Comparison of ENCODE assay signal across 8 cellular contexts in genomic region chr9:127937383-127938297, GRCh38. TPM values are rescaled to one million over a fixed set of nuclear protein-coding genes. Genes with fewer than 3 reads are reported as not detected.
DNase-seq lines count a peak whose midpoint lies in the region; ATAC-seq and TF ChIP-seq lines count a peak whose summit lies in the region.

TSS of gene DPM2 (minus strand) at chr9:127937854. CDS start at chr9:127937820, 34 bp downstream.

- peak within 1 kb of the TSS; percentile 75 for H3K9ac ChIP-seq in smooth muscle cell (ENCODE audit: low read depth)

- H3K36me3 Mint-ChIP-seq in WTC11 = peaks cover 3% of the 10 kb centered on the region; the same call in 1 of the 2 replicates
- peaks cover 3 to 16% (median 4%) of the 10 kb centered on the region in 3 donors for H3K36me3 Mint-ChIP-seq in immature natural killer cell

- peak within 1 kb of the TSS; percentile 41 for H3K27ac ChIP-seq in smooth muscle cell (ENCODE audit: low read depth)

- H3K27ac Mint-ChIP-seq in WTC11 (peak within 1 kb of the TSS; percentile 95), immature natural killer cell (peak within 1 kb of the TSS; percentile 89 to 99 (median 94))

- no peaks in the 10 kb centered on the region for H3K9me3 ChIP-seq in smooth muscle cell (replicated peaks; ENCODE audit: low read depth)

- H3K9me3 Mint-ChIP-seq in WTC11 = no peaks in the 10 kb centered on the region
- H3K9me3 Mint-ChIP-seq in immature natural killer cell = no peaks in the 10 kb centered on the region

- DNase-seq in 8988T (peak; percentile 96), NCI-H2196 treated with DMSO at 0.1 percent for 48 hours (lab: John Stamatoyannopoulos, UW; ENCODE audit: unreplicated experiment) (peak; percentile 75), WTC11 (ENCODE audit: low spot score) (peak; percentile 84), cardiac fibroblast (ENCODE audit: low read depth in 2 of 2) (peak; percentile 83 to 88), immature natural killer cell (peak; percentile 77 to 80 (median 80)), smooth muscle cell (lab: John Stamatoyannopoulos, UW; ENCODE audit: unreplicated experiment) (no peak)

- no peak for TF ChIP-seq CTCF in WTC11 (IDR thresholded peaks at IDR 0.05)
- no peak for TF ChIP-seq CTCF in cardiac fibroblast (IDR thresholded peaks at IDR 0.05; ENCODE audit: low read depth, low read length)
- TF ChIP-seq CTCF in smooth muscle cell (IDR thresholded peaks at IDR 0.05; ENCODE audit: borderline replicate concordance, insufficient read depth, poor library complexity, severe bottlenecking) = no peak

- H3K4me2 ChIP-seq in smooth muscle cell = peak within 1 kb of the TSS; percentile 96

- 8% methylated on average over 50 of the region's 61 CpGs for WGBS in smooth muscle cell (ENCODE audit: low lambda C conversion rate)

- peaks cover 21% of the 10 kb centered on the region for H3K79me2 ChIP-seq in smooth muscle cell (ENCODE audit: low read depth)

- H3K36me3 ChIP-seq in smooth muscle cell (ENCODE audit: low read depth) = no peaks in the 10 kb centered on the region

- H4K20me1 ChIP-seq in smooth muscle cell (ENCODE audit: low read depth) = peaks cover 13% of the 10 kb centered on the region

- POLR2A ChIA-PET in WTC11 (lab: Charles Lee) = interaction anchor here (0.6 to 1.2 kb wide), 3 partner anchors 17 to 808 kb away, joined by 3 to 9 read pairs (median 4); no protein-coding TSS in a partner anchor

- ATAC-seq in GM18519 (IDR thresholded peaks at IDR 0.05; ENCODE audit: low FRiP score, unreplicated experiment) = peak; percentile 74
- ATAC-seq in HG03045 (IDR thresholded peaks at IDR 0.05; ENCODE audit: unreplicated experiment) = peak; percentile 87
- ATAC-seq in WTC11 = peak; percentile 90

- H3K4me3 ChIP-seq in cardiac fibroblast (replicated peaks in 1 of 2; ENCODE audit: low read depth in 2 of 2, low read length in 2 of 2) (peak within 1 kb of the TSS; percentile 76 to 91), smooth muscle cell (peak within 1 kb of the TSS; percentile 64)

- peak within 1 kb of the TSS; percentile 35 for H2AFZ ChIP-seq in smooth muscle cell (ENCODE audit: low read depth)

- H3F3A ChIP-seq in smooth muscle cell (ENCODE audit: low read depth) = peaks cover 6% of the 10 kb centered on the region

- no peaks in the 10 kb centered on the region for H3K27me3 ChIP-seq in smooth muscle cell (ENCODE audit: low read depth)

- peaks cover 14% of the 10 kb centered on the region for H3K4me1 ChIP-seq in smooth muscle cell (ENCODE audit: low read depth)

- no peaks in the 10 kb centered on the region for H3K27me3 Mint-ChIP-seq in WTC11 (ENCODE audit: low read depth)
- H3K27me3 Mint-ChIP-seq in immature natural killer cell (ENCODE audit: low read depth in 3 of 3) = peaks cover 7 to 12% (median 7%) of the 10 kb centered on the region in 3 donors

- peak within 1 kb of the TSS; percentile 90 for H3K4me3 Mint-ChIP-seq in WTC11
- H3K4me3 Mint-ChIP-seq in immature natural killer cell = peak within 1 kb of the TSS; percentile 86 to 99 (median 95)

- CTCF ChIA-PET in WTC11 (lab: Charles Lee) = interaction anchor here (0.9 to 2.0 kb wide), 4 partner anchors 16 to 180 kb away, joined by 3 to 5 read pairs (median 4); no protein-coding TSS in a partner anchor

- H3K4me1 Mint-ChIP-seq in WTC11 = peaks cover 30% of the 10 kb centered on the region
- peaks cover 31 to 37% of the 10 kb centered on the region in 2 donors for H3K4me1 Mint-ChIP-seq in immature natural killer cell

TF ChIP-seq in WTC11, 78 proteins besides CTCF, POLR2A, EP300 and RAD21 (continues in another document):
- TF ChIP-seq ZNF671 (CRISPR knock-in tag; IDR thresholded peaks at IDR 0.05) (0 out of 2 replicates have a peak, but pooled peaks have one; percentile 12), NR2C2 (CRISPR knock-in tag; IDR thresholded peaks at IDR 0.05) (no peak), ZNF138 (CRISPR knock-in tag; conservative IDR thresholded peaks at IDR 0.05) (no peak), ERG (CRISPR knock-in tag; IDR thresholded peaks at IDR 0.05) (no peak), HMGA2 (CRISPR knock-in tag; IDR thresholded peaks at IDR 0.05) (0 out of 2 replicates have a peak, but pooled peaks have one; percentile 10), MAX (CRISPR knock-in tag; IDR thresholded peaks at IDR 0.05) (peak; percentile 67), SP1 (CRISPR knock-in tag; conservative IDR thresholded peaks at IDR 0.05) (no peak), CREB1 (CRISPR knock-in tag; IDR thresholded peaks at IDR 0.05) (no peak), ZNF425 (CRISPR knock-in tag; conservative IDR thresholded peaks at IDR 0.05) (no peak), EMX1 (CRISPR knock-in tag; IDR thresholded peaks at IDR 0.05) (no peak; the same call in 1 of the 2 replicates), RORB (CRISPR knock-in tag; IDR thresholded peaks at IDR 0.05) (no peak), OVOL2 (CRISPR knock-in tag; IDR thresholded peaks at IDR 0.05; ENCODE audit: borderline replicate concordance) (no peak), CDX4 (CRISPR knock-in tag; IDR thresholded peaks at IDR 0.05; ENCODE audit: borderline replicate concordance) (no peak), ZNF532 (CRISPR knock-in tag; IDR thresholded peaks at IDR 0.05; ENCODE audit: borderline replicate concordance) (no peak)

RNA-seq across cellular contexts. Expression of gene DPM2, which starts in this region (rescaled TPM):
- total RNA-seq in WTC11 (2021) (53.3 to 58.2 TPM (median 56.1 TPM) in 3 replicates), smooth muscle cell (23.6 and 26.0 TPM in 2 replicates)
- polyA plus RNA-seq in immature natural killer cell (10 to 100 TPM; 48.0 to 79.7 (median 59.8) TPM), smooth muscle cell (68.5 and 72.8 TPM in 2 replicates)
